31 cellular contexts compared by ENCODE assay signal in genomic region chr10:67875340-67876238, GRCh38. TPM values are rescaled to one million over a fixed set of nuclear protein-coding genes. Genes with fewer than 3 reads are reported as not detected.
"Had no signal": no experiment of that assay in that cellular context is flagged by ENCODE, and none has a peak within 500 bp of the region (broad histone marks: within the 10 kb centered on the region; RNA-seq: fewer than 3 reads in every experiment).

No MANE protein-coding gene starts in this region.

- H3K4me3 Mint-ChIP-seq: activated CD4-positive, alpha-beta memory T cell treated with anti-CD3 and anti-CD28 coated beads, Interleukin-2, amount 10 ng/mL, durations not matched to agents 7 days and 5 days; activated CD4-positive, alpha-beta T cell treated with anti-CD3 and anti-CD28 coated beads, Interleukin-2, amount 10 ng/mL, durations not matched to agents 7 days and 5 days; activated naive CD4-positive, alpha-beta T cell treated with anti-CD3 and anti-CD28 coated beads, Interleukin-2, amount 10 ng/mL, durations not matched to agents 7 days and 5 days; activated naive CD8-positive, alpha-beta T cell treated with anti-CD3 and anti-CD28 coated beads, Interleukin-2, amount 10 ng/mL, durations not matched to agents 7 days and 5 days; activated T-cell treated with anti-CD3 and anti-CD28 coated beads, Interleukin-2, amount 50 U/mL, for 24 hours; activated T-helper 1 cell treated with anti-CD3 and anti-CD28 coated beads, Interleukin-12 subunit alpha, Interleukin-12 subunit beta, Interleukin-2, Interleukin-4 antibody, amounts not matched to agents 30 ng/mL and 10 ng/mL and 1 ng/mL, durations not matched to agents 14 hours and 24 hours and 36 hours; central memory CD8-positive, alpha-beta T cell; dendritic cell treated with granulocyte-macrophage colony-stimulating factor and Interleukin-4, amounts not matched to agents 40 ng/mL and 50 ng/mL, for 4 days; endodermal cell had no signal

- H3K36me3 ChIP-seq: brain microvascular endothelial cell had no signal

- FAIRE-seq: astrocyte, bronchial epithelial cell, frontal cortex had no signal

- H3K27ac Mint-ChIP-seq: activated CD4-positive, alpha-beta memory T cell treated with anti-CD3 and anti-CD28 coated beads, Interleukin-2, amount 10 ng/mL, durations not matched to agents 7 days and 5 days; activated CD4-positive, alpha-beta T cell treated with anti-CD3 and anti-CD28 coated beads, Interleukin-2, amount 10 ng/mL, durations not matched to agents 7 days and 5 days; activated naive CD4-positive, alpha-beta T cell treated with anti-CD3 and anti-CD28 coated beads, Interleukin-2, amount 10 ng/mL, durations not matched to agents 7 days and 5 days; activated naive CD4-positive, alpha-beta T cell treated with anti-CD3 and anti-CD28 coated beads, Interleukin-2, amount 50 U/mL, for 72 hours; activated naive CD8-positive, alpha-beta T cell treated with anti-CD3 and anti-CD28 coated beads, Interleukin-2, amount 10 ng/mL, durations not matched to agents 7 days and 5 days; activated T-cell treated with anti-CD3 and anti-CD28 coated beads, Interleukin-2, amount 50 U/mL, for 24 hours; activated T-helper 1 cell treated with anti-CD3 and anti-CD28 coated beads, Interleukin-12 subunit alpha, Interleukin-12 subunit beta, Interleukin-2, Interleukin-4 antibody, amounts not matched to agents 30 ng/mL and 10 ng/mL and 1 ng/mL, durations not matched to agents 14 hours and 24 hours and 36 hours; activated T-helper 2 cell treated with anti-CD3 and anti-CD28 coated beads, Interferon-gamma antibody, Interleukin-2, Interleukin-4, amounts not matched to agents 10 μg/mL and 5 μg/mL and 100 μg/mL, durations not matched to agents 14 hours and 24 hours and 36 hours; dendritic cell treated with granulocyte-macrophage colony-stimulating factor and Interleukin-4, amounts not matched to agents 40 ng/mL and 50 ng/mL, for 4 days; endodermal cell had no signal

- H3K9me3 Mint-ChIP-seq: activated CD4-positive, alpha-beta memory T cell treated with anti-CD3 and anti-CD28 coated beads, Interleukin-2, amount 10 ng/mL, durations not matched to agents 7 days and 5 days; activated CD4-positive, alpha-beta T cell treated with anti-CD3 and anti-CD28 coated beads, Interleukin-2, amount 10 ng/mL, durations not matched to agents 7 days and 5 days; activated naive CD4-positive, alpha-beta T cell treated with anti-CD3 and anti-CD28 coated beads, Interleukin-2, amount 10 ng/mL, durations not matched to agents 7 days and 5 days; activated naive CD4-positive, alpha-beta T cell treated with anti-CD3 and anti-CD28 coated beads, Interleukin-2, amount 50 U/mL, for 72 hours; activated naive CD8-positive, alpha-beta T cell treated with anti-CD3 and anti-CD28 coated beads, Interleukin-2, amount 10 ng/mL, durations not matched to agents 7 days and 5 days; activated T-cell treated with anti-CD3 and anti-CD28 coated beads, Interleukin-2, amount 50 U/mL, for 24 hours; activated T-helper 1 cell treated with anti-CD3 and anti-CD28 coated beads, Interleukin-12 subunit alpha, Interleukin-12 subunit beta, Interleukin-2, Interleukin-4 antibody, amounts not matched to agents 30 ng/mL and 10 ng/mL and 1 ng/mL, durations not matched to agents 14 hours and 24 hours and 36 hours; activated T-helper 2 cell treated with anti-CD3 and anti-CD28 coated beads, Interferon-gamma antibody, Interleukin-2, Interleukin-4, amounts not matched to agents 10 μg/mL and 5 μg/mL and 100 μg/mL, durations not matched to agents 14 hours and 24 hours and 36 hours; central memory CD8-positive, alpha-beta T cell; dendritic cell treated with granulocyte-macrophage colony-stimulating factor and Interleukin-4, amounts not matched to agents 40 ng/mL and 50 ng/mL, for 4 days; endodermal cell had no signal

- H3K27ac ChIP-seq: brain microvascular endothelial cell, coronary artery, dorsolateral prefrontal cortex had no signal

- H3K27me3 ChIP-seq: brain microvascular endothelial cell, dorsolateral prefrontal cortex had no signal

- H3K4me3 ChIP-seq: coronary artery, dorsolateral prefrontal cortex had no signal

- H3K27me3 Mint-ChIP-seq: activated CD4-positive, alpha-beta memory T cell treated with anti-CD3 and anti-CD28 coated beads, Interleukin-2, amount 10 ng/mL, durations not matched to agents 7 days and 5 days; activated CD4-positive, alpha-beta T cell treated with anti-CD3 and anti-CD28 coated beads, Interleukin-2, amount 10 ng/mL, durations not matched to agents 7 days and 5 days; activated naive CD8-positive, alpha-beta T cell treated with anti-CD3 and anti-CD28 coated beads, Interleukin-2, amount 10 ng/mL, durations not matched to agents 7 days and 5 days; activated T-cell treated with anti-CD3 and anti-CD28 coated beads, Interleukin-2, amount 50 U/mL, for 24 hours; central memory CD8-positive, alpha-beta T cell had no signal

- H3K36me3 Mint-ChIP-seq: activated naive CD4-positive, alpha-beta T cell treated with anti-CD3 and anti-CD28 coated beads, Interleukin-2, amount 10 ng/mL, durations not matched to agents 7 days and 5 days; activated naive CD4-positive, alpha-beta T cell treated with anti-CD3 and anti-CD28 coated beads, Interleukin-2, amount 50 U/mL, for 72 hours; activated naive CD8-positive, alpha-beta T cell treated with anti-CD3 and anti-CD28 coated beads, Interleukin-2, amount 10 ng/mL, durations not matched to agents 7 days and 5 days had no signal

- DNase-seq: activated CD4-positive, alpha-beta memory T cell treated with anti-CD3 and anti-CD28 coated beads, Interleukin-2, amount 10 ng/mL, durations not matched to agents 7 days and 5 days; activated CD4-positive, alpha-beta T cell treated with anti-CD3 and anti-CD28 coated beads for 1 hour; activated CD4-positive, alpha-beta T cell treated with anti-CD3 and anti-CD28 coated beads for 4 hours; activated CD4-positive, alpha-beta T cell treated with anti-CD3 and anti-CD28 coated beads, Interleukin-2, amount 10 ng/mL, durations not matched to agents 7 days and 5 days; activated CD4-positive, alpha-beta T cell treated with anti-CD3 and anti-CD28 coated beads, Interleukin-2, amount 50 U/mL, for 4 hours; activated CD8-positive, alpha-beta memory T cell treated with anti-CD3 and anti-CD28 coated beads, Interleukin-2, amount 50 U/mL, for 48 hours; activated gamma-delta T cell; activated naive CD4-positive, alpha-beta T cell; activated naive CD4-positive, alpha-beta T cell treated with anti-CD3 and anti-CD28 coated beads, Interleukin-2, amount 10 ng/mL, durations not matched to agents 7 days and 5 days; activated naive CD8-positive, alpha-beta T cell treated with anti-CD3 and anti-CD28 coated beads, Interleukin-2, amount 10 ng/mL, durations not matched to agents 7 days and 5 days; activated T-cell treated with anti-CD3 and anti-CD28 coated beads for 4 hours; activated T-cell treated with anti-CD3 and anti-CD28 coated beads, Interleukin-2, amount 50 U/mL, for 24 hours; amniotic stem cell; anterior cingulate cortex; brain microvascular endothelial cell; dorsolateral prefrontal cortex; effector memory CD4-positive, alpha-beta T cell; endodermal cell; foreskin fibroblast; head of caudate nucleus; T-helper 2 cell had no signal

- ATAC-seq: activated naive CD4-positive, alpha-beta T cell treated with anti-CD3 and anti-CD28 coated beads, Interleukin-2, amount 50 U/mL, for 72 hours; esophagus mucosa had no signal

- H3K4me1 Mint-ChIP-seq: activated CD4-positive, alpha-beta memory T cell treated with anti-CD3 and anti-CD28 coated beads, Interleukin-2, amount 10 ng/mL, durations not matched to agents 7 days and 5 days; activated CD4-positive, alpha-beta T cell treated with anti-CD3 and anti-CD28 coated beads, Interleukin-2, amount 10 ng/mL, durations not matched to agents 7 days and 5 days; activated naive CD4-positive, alpha-beta T cell treated with anti-CD3 and anti-CD28 coated beads, Interleukin-2, amount 10 ng/mL, durations not matched to agents 7 days and 5 days; activated naive CD8-positive, alpha-beta T cell treated with anti-CD3 and anti-CD28 coated beads, Interleukin-2, amount 10 ng/mL, durations not matched to agents 7 days and 5 days; central memory CD8-positive, alpha-beta T cell; endodermal cell had no signal

RNA-seq across cellular contexts. Expression of gene DNAJC12, which starts 37.6 kb away (rescaled TPM):
- total RNA-seq: bronchial epithelial cell had no signal
